In the genomic region with DNA sequence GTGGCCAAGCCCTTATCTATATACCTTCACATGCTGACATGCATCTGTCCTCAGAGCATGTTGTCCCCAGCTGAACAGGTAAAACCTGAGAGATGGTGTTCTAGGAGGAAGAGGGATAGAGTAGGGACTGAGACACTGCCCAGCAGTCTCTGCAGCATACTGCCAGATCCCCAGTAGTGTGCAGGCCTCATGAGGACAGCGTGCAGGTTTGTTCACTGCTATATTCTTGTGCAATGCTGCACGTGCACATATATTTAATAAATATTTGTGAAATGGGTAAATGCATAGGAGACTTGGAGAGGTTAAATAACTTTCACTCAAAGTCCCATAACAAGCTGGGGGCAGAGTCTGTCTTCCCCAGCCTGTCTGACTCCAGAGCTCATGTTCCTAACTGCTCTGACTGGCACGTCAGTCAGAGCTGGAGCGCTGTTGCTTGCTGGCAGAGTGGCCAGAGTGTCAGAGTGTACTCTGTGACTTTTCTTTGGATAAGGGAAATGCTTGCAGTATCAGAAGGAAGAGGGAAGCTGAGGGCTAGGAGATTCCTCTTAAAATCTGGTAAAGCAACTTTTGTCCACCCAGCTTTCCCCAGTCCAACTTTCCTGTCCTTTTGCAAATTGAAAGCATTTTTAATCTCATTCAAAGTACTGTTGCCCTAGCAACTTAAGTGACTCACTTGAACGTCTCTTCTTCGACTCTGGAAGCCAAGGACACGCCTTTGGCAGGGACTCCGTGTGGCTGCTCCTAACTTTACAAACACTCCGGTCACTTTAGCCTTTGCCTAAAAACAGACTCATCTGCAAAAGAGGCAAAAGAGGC, we compare ENCODE assay signal across 1 cellular context.
A peak's percentile ranks its signal among the peaks of the same experiment; 100 is the strongest.
TF ChIP-seq lines count a peak whose summit lies in the region.

No MANE protein-coding gene starts in this region.

TF ChIP-seq in SK-N-SH, 30 proteins besides CTCF, POLR2A, EP300 and RAD21 (continued from another document):
- TF ChIP-seq, protein P1, sequence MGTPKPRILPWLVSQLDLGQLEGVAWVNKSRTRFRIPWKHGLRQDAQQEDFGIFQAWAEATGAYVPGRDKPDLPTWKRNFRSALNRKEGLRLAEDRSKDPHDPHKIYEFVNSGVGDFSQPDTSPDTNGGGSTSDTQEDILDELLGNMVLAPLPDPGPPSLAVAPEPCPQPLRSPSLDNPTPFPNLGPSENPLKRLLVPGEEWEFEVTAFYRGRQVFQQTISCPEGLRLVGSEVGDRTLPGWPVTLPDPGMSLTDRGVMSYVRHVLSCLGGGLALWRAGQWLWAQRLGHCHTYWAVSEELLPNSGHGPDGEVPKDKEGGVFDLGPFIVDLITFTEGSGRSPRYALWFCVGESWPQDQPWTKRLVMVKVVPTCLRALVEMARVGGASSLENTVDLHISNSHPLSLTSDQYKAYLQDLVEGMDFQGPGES (IDR thresholded peaks at IDR 0.05; ENCODE audit: low read depth, low read length): no peak
- TF ChIP-seq FOSL2 (IDR thresholded peaks at IDR 0.05; ENCODE audit: borderline replicate concordance, low read depth): peak; percentile 39; the same call in 1 of the 2 replicates
- TF ChIP-seq RFX5 (IDR thresholded peaks at IDR 0.05; ENCODE audit: low read length): no peak
- no peak; the same call in 1 of the 2 replicates for TF ChIP-seq POLR2AphosphoS5 (IDR thresholded peaks at IDR 0.05; ENCODE audit: low read depth, low read length)
- TF ChIP-seq TEAD4 (IDR thresholded peaks at IDR 0.05; ENCODE audit: borderline replicate concordance, insufficient read depth): no peak
- no peak for TF ChIP-seq RCOR1 (IDR thresholded peaks at IDR 0.05; ENCODE audit: low read length)
- TF ChIP-seq GATA2 (CRISPR knock-in tag; IDR thresholded peaks at IDR 0.05): no peak
- TF ChIP-seq ELF1 (IDR thresholded peaks at IDR 0.05): no peak
